ENCODE assay signal across 21 cellular contexts in genomic region chr22:41661713-41662112, GRCh38. TPM values are rescaled to one million over a fixed set of nuclear protein-coding genes. Genes with fewer than 3 reads are reported as not detected.
DNase-seq lines count a peak whose midpoint lies in the region; ATAC-seq, FAIRE-seq and TF ChIP-seq lines count a peak whose summit lies in the region.
"Had no signal": no experiment of that assay in that cellular context is flagged by ENCODE, and none has a peak within 500 bp of the region (broad histone marks: within the 10 kb centered on the region; RNA-seq: fewer than 3 reads in every experiment).

No MANE protein-coding gene starts in this region.

- peaks cover 4% of the 10 kb centered on the region for H3K4me1 Mint-ChIP-seq in activated naive CD4-positive, alpha-beta T cell treated with anti-CD3 and anti-CD28 coated beads for 36 hours (ENCODE audit: low read depth)
- H3K4me1 Mint-ChIP-seq in Calu3 (ENCODE audit: low read depth, unreplicated experiment), result peaks cover 2% of the 10 kb centered on the region

- H3K9me3 ChIP-seq in GM12878 (replicated peaks; ENCODE audit: control insufficient read depth, insufficient read depth, low read length), result no peaks in the 10 kb centered on the region
- H3K9me3 ChIP-seq in breast epithelium, result no peaks in the 10 kb centered on the region
- H3K9me3 ChIP-seq: BLaER1 treated with 17β-estradiol and CSF1 and Interleukin-3, amounts not matched to agents 10 nM and 100 nM; SJCRH30 had no signal

- TF ChIP-seq EP300 in GM12878 (IDR thresholded peaks at IDR 0.05; ENCODE audit: borderline replicate concordance in 1 of 2, control insufficient read depth in 1 of 2, low read depth in 2 of 2, low read length in 2 of 2), result no peak

- H3K79me2 ChIP-seq in GM12878 (ENCODE audit: control insufficient read depth, insufficient read depth, low read length), result no peaks in the 10 kb centered on the region

- TF ChIP-seq CTCF in Calu3 (IDR thresholded peaks at IDR 0.05; ENCODE audit: unreplicated experiment) (no peak), GM12878 (IDR thresholded peaks at IDR 0.05 in 2 of 3, conservative IDR thresholded peaks at IDR 0.05 in 1 of 3; ENCODE audit: control insufficient read depth in 2 of 3, extremely low read depth in 1 of 3, insufficient read depth in 1 of 3, low read depth in 3 of 3, low read length in 3 of 3) (no peak), breast epithelium (IDR thresholded peaks at IDR 0.05) (no peak)

- in situ Hi-C loops in GM12878 (cut with MboI), result no loop called here

- TF ChIP-seq POLR2A in GM12878 (IDR thresholded peaks at IDR 0.05; ENCODE audit: low read depth, low read length) (no peak), breast epithelium (IDR thresholded peaks at IDR 0.05) (no peak)

- no peak overlapping the region for H3K4me3 Mint-ChIP-seq in activated naive CD4-positive, alpha-beta T cell treated with anti-CD3 and anti-CD28 coated beads for 36 hours
- H3K4me3 Mint-ChIP-seq in Calu3 (ENCODE audit: low read depth, unreplicated experiment), result no peak overlapping the region

- H2AFZ ChIP-seq in GM12878 (ENCODE audit: control insufficient read depth, low read depth, low read length), result no peak overlapping the region
- H2AFZ ChIP-seq: GM23248 had no signal

- no peak for ATAC-seq in GM12878
- ATAC-seq: HCT116 had no signal

- H3K27ac Mint-ChIP-seq in activated naive CD4-positive, alpha-beta T cell treated with anti-CD3 and anti-CD28 coated beads for 36 hours, result peak overlapping the region; percentile 33
- peak overlapping the region; percentile 12 for H3K27ac Mint-ChIP-seq in Calu3 (ENCODE audit: unreplicated experiment)

- CTCF ChIA-PET in activated naive CD4-positive, alpha-beta T cell treated with anti-CD3 and anti-CD28 coated beads for 36 hours (lab: Charles Lee), result interaction anchor here (0.6 kb wide), 1 partner anchor 377 kb away, joined by 7 read pairs; no protein-coding TSS in a partner anchor
- CTCF ChIA-PET in Calu3 (lab: Charles Lee) (no interaction called here), GM12878 (lab: Yijun Ruan, JAX) (interaction anchor here (0.9 to 1.3 kb wide), 2 partner anchors 17 to 29 kb away, joined by 3 read pairs; no protein-coding TSS in a partner anchor)

- RAD21 ChIA-PET in GM12878 (lab: Charles Lee; ENCODE audit: unreplicated experiment), result no interaction called here

- H3K36me3 Mint-ChIP-seq in activated naive CD4-positive, alpha-beta T cell treated with anti-CD3 and anti-CD28 coated beads for 36 hours (ENCODE audit: low read depth), result peaks cover 31% of the 10 kb centered on the region
- H3K36me3 Mint-ChIP-seq in Calu3 (ENCODE audit: insufficient read depth, unreplicated experiment), result peaks cover 82% of the 10 kb centered on the region

- H3K4me3 ChIP-seq in GM12878 (no peak overlapping the region), breast epithelium (no peak overlapping the region)
- H3K4me3 ChIP-seq: BLaER1 treated with 17β-estradiol and CSF1 and Interleukin-3, amounts not matched to agents 10 nM and 100 nM; GM23248; SJCRH30 had no signal

- no peaks in the 10 kb centered on the region for H4K20me1 ChIP-seq in GM12878 (ENCODE audit: control insufficient read depth, insufficient read depth)

- H3K9ac ChIP-seq in GM12878 (ENCODE audit: control insufficient read depth, insufficient read depth, low read length), result no peak overlapping the region
- H3K9ac ChIP-seq: BLaER1 treated with 17β-estradiol and CSF1 and Interleukin-3, amounts not matched to agents 10 nM and 100 nM; GM23248 had no signal

- no peak for TF ChIP-seq RAD21 in GM12878 (IDR thresholded peaks at IDR 0.05; ENCODE audit: insufficient read depth, low read depth, low read length)

- intact Hi-C loops in activated naive CD4-positive, alpha-beta T cell treated with anti-CD3 and anti-CD28 coated beads for 36 hours (cut with micrococcal nuclease), result no loop called here
- intact Hi-C loops in Calu3 (cut with micrococcal nuclease; ENCODE audit: unreplicated experiment), result no loop called here
- intact Hi-C loops in GM12878 (cut with micrococcal nuclease; ENCODE audit: unreplicated experiment), result no loop called here
- intact Hi-C loops in breast epithelium (cut with DNase I; ENCODE audit: low total_unique reads), result no loop called here

- no peak for FAIRE-seq in GM12878 (lab: Jason Lieb, UNC)
- FAIRE-seq: A204.1, GM12891, GM18507 had no signal

- no peak overlapping the region for H3K27ac ChIP-seq in GM12878 (ENCODE audit: control insufficient read depth, insufficient read depth)
- H3K27ac ChIP-seq in breast epithelium, result no peak overlapping the region
- H3K27ac ChIP-seq: BLaER1 treated with 17β-estradiol and CSF1 and Interleukin-3, amounts not matched to agents 10 nM and 100 nM; GM23248; RWPE1; SJCRH30 had no signal

- H3K27me3 ChIP-seq in GM12878 (replicated peaks in 1 of 2; ENCODE audit: control insufficient read depth in 2 of 2, insufficient read depth in 2 of 2, low read length in 1 of 2) (no peaks in the 10 kb centered on the region), breast epithelium (no peaks in the 10 kb centered on the region)
- H3K27me3 ChIP-seq: BLaER1 treated with 17β-estradiol and CSF1 and Interleukin-3, amounts not matched to agents 10 nM and 100 nM; SJCRH30 had no signal

- H3K9me3 Mint-ChIP-seq in activated naive CD4-positive, alpha-beta T cell treated with anti-CD3 and anti-CD28 coated beads for 36 hours, result no peaks in the 10 kb centered on the region
- H3K9me3 Mint-ChIP-seq in Calu3 (ENCODE audit: low read depth, unreplicated experiment), result no peaks in the 10 kb centered on the region

- WGBS in GM12878 (ENCODE audit: insufficient coverage, insufficient replicate concordance, low lambda C conversion rate, missing lambda C conversion rate), result 100% methylated on average over 2 of the region's 2 CpGs

- SMC1A ChIA-PET in GM12878 (lab: Charles Lee; ENCODE audit: uncharacterized antibody, unreplicated experiment), result interaction anchor here (2.4 kb wide), 1 partner anchor 11 kb away, joined by 7 read pairs; no protein-coding TSS in a partner anchor

- POLR2A ChIA-PET in GM12878 (lab: Charles Lee), result interaction anchor here (0.5 kb wide), 1 partner anchor 300 kb away, joined by 3 read pairs; no protein-coding TSS in a partner anchor

- no peak overlapping the region for H3K4me2 ChIP-seq in GM12878 (ENCODE audit: control insufficient read depth, insufficient read depth)
- H3K4me2 ChIP-seq: BLaER1 treated with 17β-estradiol and CSF1 and Interleukin-3, amounts not matched to agents 10 nM and 100 nM had no signal

- BruUV-seq in Calu3 (replicated peaks; lab: Mats Ljungman, UMichigan) (no TSS peak), GM12878 (replicated peaks; lab: Mats Ljungman, UMichigan) (TSS peak; percentile 49)

- peaks cover 27 to 33% of the 10 kb centered on the region in 2 experiments for H3K36me3 ChIP-seq in GM12878 (ENCODE audit: control insufficient read depth in 2 of 2, insufficient read depth in 2 of 2, low read length in 1 of 2)
- peaks cover 15% of the 10 kb centered on the region for H3K36me3 ChIP-seq in breast epithelium

- DNase-seq in activated naive CD4-positive, alpha-beta T cell treated with anti-CD3 and anti-CD28 coated beads for 36 hours, result no peak
- no peak for DNase-seq in activated naive CD4-positive, alpha-beta T cell treated with Interleukin-2 at 50 U/mL for 16 hours
- no peak for DNase-seq in Calu3
- no peak for DNase-seq in GM12878 (ENCODE audit: low read depth, low spot score)
- no peak for DNase-seq in breast epithelium (ENCODE audit: low spot score in 2 of 2)
- no peak for DNase-seq in activated CD4-positive, alpha-beta T cell treated with anti-CD3 and anti-CD28 coated beads for 4 hours
- DNase-seq: GDM1, GM23248, KBM-7, MV-4-11, NCI-H1417, NCI-H187 treated with DMSO at 0.1 percent for 48 hours, NCI-H345, NCI-H526 treated with DMSO at 0.1 percent for 48 hours, SJCRH30 had no signal

- H3K4me1 ChIP-seq in GM12878 (ENCODE audit: control insufficient read depth, insufficient read depth, low read length), result no peaks in the 10 kb centered on the region
- H3K4me1 ChIP-seq in breast epithelium, result no peaks in the 10 kb centered on the region
- H3K4me1 ChIP-seq: SJCRH30 had no signal

- no peaks in the 10 kb centered on the region for H3K27me3 Mint-ChIP-seq in activated naive CD4-positive, alpha-beta T cell treated with anti-CD3 and anti-CD28 coated beads for 36 hours (ENCODE audit: low read depth)
- H3K27me3 Mint-ChIP-seq in Calu3 (ENCODE audit: unreplicated experiment), result no peaks in the 10 kb centered on the region

RNA-seq across cellular contexts. Expression of gene SNU13, which starts 27.0 kb away (rescaled TPM):
- 100 to 1,000 TPM; 265 to 277 TPM for total RNA-seq in activated naive CD4-positive, alpha-beta T cell treated with anti-CD3 and anti-CD28 coated beads for 36 hours
- total RNA-seq in Calu3 (2022) (205 and 213 TPM in 2 replicates), GM12878 (2014; rRNA removed) (196 and 204 TPM in 2 replicates), GM12878 (2014; rRNA removed; fragmentation: Illumina TruSeq; extraction: Trizol) (153 and 157 TPM in 2 replicates), GM12878 (2021) (232 and 236 TPM in 2 replicates), breast epithelium (100 to 1,000 TPM in 2 of 3 donors, 10 to 100 TPM in 1; 97.9 to 145 (median 127) TPM)
- 43.0 and 51.7 TPM in 2 replicates for total RNA-seq in GM12878 (2013; cell fraction: nucleolus; rRNA removed)
- polyA plus RNA-seq in GM12878 (2011; ENCODE audit: low read depth), result 192 TPM
- polyA plus RNA-seq in GM12878 (2011; rRNA removed) (158 and 265 TPM in 2 replicates), GM12878 (2014; fragmentation: Illumina TruSeq; extraction: Trizol) (123 and 211 TPM in 2 replicates), GM12878 (2014; fragmentation: Nextera tagmentation; extraction: Ambion mirVana) (100 to 1,000 TPM; 611 to 870 TPM), GM12878 (2014; rRNA removed) (246 and 249 TPM in 2 replicates), GM12878 (2016; fragmentation: Nextera tagmentation; extraction: Ambion mirVana) (100 to 1,000 TPM; 457 to 472 TPM)
- 270 and 433 TPM in 2 replicates for polyA plus RNA-seq in GM12878 (2011; cell fraction: cytosol; rRNA removed)
- 170 and 206 TPM in 2 replicates for polyA plus RNA-seq in GM12878 (2011; cell fraction: nucleus; rRNA removed)
- polyA plus RNA-seq in GM12878 (2012), result 142 and 149 TPM in 2 replicates
- polyA minus RNA-seq in GM12878 (2011; rRNA and poly(A)+ RNA removed), result 105 and 142 TPM in 2 replicates
- polyA minus RNA-seq in GM12878 (2011; cell fraction: cytosol; rRNA and poly(A)+ RNA removed), result 37.7 and 51.7 TPM in 2 replicates
- polyA minus RNA-seq in GM12878 (2011; cell fraction: nucleus; rRNA and poly(A)+ RNA removed), result 27.7 and 41.9 TPM in 2 replicates

RNA-seq across cellular contexts. Expression of gene MEI1, which starts 37.6 kb away (rescaled TPM):
- total RNA-seq in activated naive CD4-positive, alpha-beta T cell treated with anti-CD3 and anti-CD28 coated beads for 36 hours, result 10 to 100 TPM; 28.4 to 28.8 TPM
- total RNA-seq in Calu3 (2022), result 0.68 and 0.83 TPM in 2 replicates
- 33.1 and 40.8 TPM in 2 replicates for total RNA-seq in GM12878 (2013; cell fraction: nucleolus; rRNA removed)
- total RNA-seq in GM12878 (2014; rRNA removed), result 33.4 and 42.2 TPM in 2 replicates
- 28.1 and 30.3 TPM in 2 replicates for total RNA-seq in GM12878 (2014; rRNA removed; fragmentation: Illumina TruSeq; extraction: Trizol)
- total RNA-seq in GM12878 (2021), result 31.0 and 33.1 TPM in 2 replicates
- polyA plus RNA-seq in GM12878 (2011; ENCODE audit: low read depth), result 49.4 TPM
- 30.6 and 33.9 TPM in 2 replicates for polyA plus RNA-seq in GM12878 (2011; rRNA removed)
- polyA plus RNA-seq in GM12878 (2011; cell fraction: cytosol; rRNA removed), result 47.3 and 55.1 TPM in 2 replicates
- polyA plus RNA-seq in GM12878 (2011; cell fraction: nucleus; rRNA removed), result 44.9 and 61.2 TPM in 2 replicates
- polyA plus RNA-seq in GM12878 (2012), result 45.8 and 48.1 TPM in 2 replicates
- polyA plus RNA-seq in GM12878 (2014; fragmentation: Illumina TruSeq; extraction: Trizol), result 19.2 and 27.9 TPM in 2 replicates
- 10 to 100 TPM; 32.3 to 37.7 TPM for polyA plus RNA-seq in GM12878 (2014; fragmentation: Nextera tagmentation; extraction: Ambion mirVana)
- 44.8 and 47.3 TPM in 2 replicates for polyA plus RNA-seq in GM12878 (2014; rRNA removed)
- polyA plus RNA-seq in GM12878 (2016; fragmentation: Nextera tagmentation; extraction: Ambion mirVana), result 10 to 100 TPM; 48.8 to 48.9 TPM
- polyA minus RNA-seq in GM12878 (2011; rRNA and poly(A)+ RNA removed), result 25.2 and 39.6 TPM in 2 replicates
- 7.6 and 14.7 TPM in 2 replicates for polyA minus RNA-seq in GM12878 (2011; cell fraction: cytosol; rRNA and poly(A)+ RNA removed)
- polyA minus RNA-seq in GM12878 (2011; cell fraction: nucleus; rRNA and poly(A)+ RNA removed), result 21.6 and 23.9 TPM in 2 replicates
- total RNA-seq in breast epithelium, result 10 to 100 TPM in 1 of 3 donors, 1 to 10 TPM in 2; 1.3 to 12.1 (median 4.3) TPM
- total RNA-seq: SJCRH30 had no signal

RNA-seq across cellular contexts. Expression of gene XRCC6, which starts 40.6 kb away (rescaled TPM):
- 100 to 1,000 TPM; 424 to 436 TPM for total RNA-seq in activated naive CD4-positive, alpha-beta T cell treated with anti-CD3 and anti-CD28 coated beads for 36 hours
- total RNA-seq in Calu3 (2022) (369 and 401 TPM in 2 replicates), GM12878 (2014; rRNA removed) (360 and 389 TPM in 2 replicates), GM12878 (2014; rRNA removed; fragmentation: Illumina TruSeq; extraction: Trizol) (370 and 398 TPM in 2 replicates), GM12878 (2021) (331 and 336 TPM in 2 replicates), breast epithelium (100 to 1,000 TPM; 194 to 232 (median 220) TPM)
- total RNA-seq in GM12878 (2013; cell fraction: nucleolus; rRNA removed), result 96.7 and 104 TPM in 2 replicates
- 212 TPM for polyA plus RNA-seq in GM12878 (2011; ENCODE audit: low read depth)
- polyA plus RNA-seq in GM12878 (2011; rRNA removed) (212 and 219 TPM in 2 replicates), GM12878 (2014; fragmentation: Illumina TruSeq; extraction: Trizol) (443 and 471 TPM in 2 replicates), GM12878 (2014; fragmentation: Nextera tagmentation; extraction: Ambion mirVana) (100 to 1,000 TPM; 186 to 334 TPM), GM12878 (2014; rRNA removed) (327 and 336 TPM in 2 replicates), GM12878 (2016; fragmentation: Nextera tagmentation; extraction: Ambion mirVana) (100 to 1,000 TPM; 683 to 718 TPM)
- 181 and 199 TPM in 2 replicates for polyA plus RNA-seq in GM12878 (2011; cell fraction: cytosol; rRNA removed)
- polyA plus RNA-seq in GM12878 (2011; cell fraction: nucleus; rRNA removed), result 88.3 and 142 TPM in 2 replicates
- polyA plus RNA-seq in GM12878 (2012), result 229 and 278 TPM in 2 replicates
- 120 and 121 TPM in 2 replicates for polyA minus RNA-seq in GM12878 (2011; rRNA and poly(A)+ RNA removed)
- 46.4 and 59.8 TPM in 2 replicates for polyA minus RNA-seq in GM12878 (2011; cell fraction: cytosol; rRNA and poly(A)+ RNA removed)
- 14.6 and 23.8 TPM in 2 replicates for polyA minus RNA-seq in GM12878 (2011; cell fraction: nucleus; rRNA and poly(A)+ RNA removed)

RNA-seq across cellular contexts. Expression of gene DESI1, which starts 40.9 kb away (rescaled TPM):
- total RNA-seq in activated naive CD4-positive, alpha-beta T cell treated with anti-CD3 and anti-CD28 coated beads for 36 hours, result 10 to 100 TPM; 57.3 to 64.8 TPM
- total RNA-seq in Calu3 (2022) (63.7 and 64.5 TPM in 2 replicates), GM12878 (2014; rRNA removed) (30.8 and 31.2 TPM in 2 replicates), GM12878 (2014; rRNA removed; fragmentation: Illumina TruSeq; extraction: Trizol) (32.8 and 37.1 TPM in 2 replicates), GM12878 (2021) (48.2 and 51.7 TPM in 2 replicates), breast epithelium (10 to 100 TPM; 17.0 to 23.5 (median 21.0) TPM)
- total RNA-seq in GM12878 (2013; cell fraction: nucleolus; rRNA removed), result 45.5 and 55.8 TPM in 2 replicates
- polyA plus RNA-seq in GM12878 (2011; ENCODE audit: low read depth), result 13.5 TPM
- polyA plus RNA-seq in GM12878 (2011; rRNA removed) (29.4 and 33.7 TPM in 2 replicates), GM12878 (2014; fragmentation: Illumina TruSeq; extraction: Trizol) (48.1 and 51.7 TPM in 2 replicates), GM12878 (2014; fragmentation: Nextera tagmentation; extraction: Ambion mirVana) (10 to 100 TPM in 1 of 2 experiments, 1 to 10 TPM in 1; 8.0 to 17.2 TPM), GM12878 (2014; rRNA removed) (44.0 and 46.4 TPM in 2 replicates), GM12878 (2016; fragmentation: Nextera tagmentation; extraction: Ambion mirVana) (10 to 100 TPM; 76.3 to 76.8 TPM)
- polyA plus RNA-seq in GM12878 (2011; cell fraction: cytosol; rRNA removed), result 35.2 and 38.2 TPM in 2 replicates
- 59.5 and 65.2 TPM in 2 replicates for polyA plus RNA-seq in GM12878 (2011; cell fraction: nucleus; rRNA removed)
- 22.4 and 22.5 TPM in 2 replicates for polyA plus RNA-seq in GM12878 (2012)
- polyA minus RNA-seq in GM12878 (2011; rRNA and poly(A)+ RNA removed), result 34.8 and 40.6 TPM in 2 replicates
- 11.0 and 15.1 TPM in 2 replicates for polyA minus RNA-seq in GM12878 (2011; cell fraction: cytosol; rRNA and poly(A)+ RNA removed)
- polyA minus RNA-seq in GM12878 (2011; cell fraction: nucleus; rRNA and poly(A)+ RNA removed), result 17.3 and 32.5 TPM in 2 replicates
